In the genomic region with DNA sequence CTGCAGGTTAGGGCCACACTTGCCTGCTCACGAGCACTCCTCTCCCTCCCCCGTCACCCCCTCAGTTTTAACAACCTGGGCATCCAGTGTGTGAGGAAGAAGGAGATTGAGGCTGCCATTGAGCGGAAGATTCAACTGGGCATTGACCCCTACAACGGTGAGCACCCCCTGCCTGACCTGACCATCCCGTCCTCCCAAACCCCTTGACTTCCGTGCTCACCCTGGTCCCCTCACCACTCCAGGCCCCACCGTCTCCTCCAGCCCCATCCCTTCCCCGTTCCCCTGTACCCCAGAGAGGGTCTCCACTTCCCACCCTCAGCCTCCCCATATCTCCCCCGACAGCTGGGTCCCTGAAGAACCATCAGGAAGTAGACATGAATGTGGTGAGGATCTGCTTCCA, we compare ENCODE assay signal across 23 cellular contexts. TPM values are rescaled to one million over a fixed set of nuclear protein-coding genes. Genes with fewer than 3 reads are reported as not detected.
DNase-seq lines count a peak whose midpoint lies in the region; ATAC-seq, FAIRE-seq and TF ChIP-seq lines count a peak whose summit lies in the region.
"Had no signal": no experiment of that assay in that cellular context is flagged by ENCODE, and none has a peak within 500 bp of the region (broad histone marks: within the 10 kb centered on the region; RNA-seq: fewer than 3 reads in every experiment).

No MANE protein-coding gene starts in this region.

- H3K4me2 ChIP-seq in H1 (ENCODE audit: insufficient read depth in 1 of 2, low read depth in 2 of 2, low read length in 2 of 2) (no peak overlapping the region), neural progenitor cell (no peak overlapping the region)
- H3K4me2 ChIP-seq: BLaER1 had no signal

- CTCF ChIA-PET in H1 (lab: Charles Lee; ENCODE audit: partially characterized antibody) = interaction anchor here (1.7 kb wide), 1 partner anchor 34 kb away, joined by 4 read pairs; no protein-coding TSS in a partner anchor

- no peak overlapping the region for H2BK20ac ChIP-seq in H1 (ENCODE audit: low read length)

- WGBS in H1 (ENCODE audit: extremely low coverage in 1 of 2, insufficient coverage in 1 of 2, insufficient read length in 1 of 2, insufficient replicate concordance in 2 of 2, low coverage in 1 of 2, low lambda C conversion rate in 2 of 2, missing lambda C conversion rate in 1 of 2), 2 experiments = 88% methylated on average over 8 of the region's 9 CpGs; no CpG with 5 or more reads in 1 of the 2 experiments
- WGBS in small intestine, 3 donors = 93 to 95% (median 94%) methylated on average over 9 of the region's 9 CpGs

- TF ChIP-seq CTCF in H1 (IDR thresholded peaks at IDR 0.05; ENCODE audit: control extremely low read depth in 1 of 3, insufficient read depth in 1 of 3, low read depth in 1 of 3, low read length in 3 of 3) (no peak), neural progenitor cell (IDR thresholded peaks at IDR 0.05) (no peak)

- no peaks in the 10 kb centered on the region for H3K4me1 ChIP-seq in H1 (replicated peaks in 1 of 4; ENCODE audit: control insufficient read depth in 3 of 4, insufficient read depth in 4 of 4, low read length in 3 of 4)
- H3K4me1 ChIP-seq in neural progenitor cell = no peaks in the 10 kb centered on the region
- no peaks in the 10 kb centered on the region for H3K4me1 ChIP-seq in small intestine (ENCODE audit: control insufficient read depth in 2 of 2, insufficient read depth in 1 of 2, low read depth in 1 of 2, low read length in 1 of 2)
- H3K4me1 ChIP-seq: Caco-2, HAP-1 had no signal

- H2AK5ac ChIP-seq in H1 (ENCODE audit: low read depth, low read length) = no peak overlapping the region

- no peak overlapping the region for H2BK12ac ChIP-seq in H1 (ENCODE audit: low read depth, low read length)

- POLR2A ChIA-PET in H1 (lab: Charles Lee; ENCODE audit: partially characterized antibody) = no interaction called here

- no peaks in the 10 kb centered on the region for H3K27me3 ChIP-seq in H1 (replicated peaks in 1 of 4; ENCODE audit: control insufficient read depth in 3 of 4, extremely low read depth in 1 of 4, insufficient read depth in 3 of 4, low read length in 3 of 4)
- no peaks in the 10 kb centered on the region for H3K27me3 ChIP-seq in neural progenitor cell
- no peaks in the 10 kb centered on the region for H3K27me3 ChIP-seq in small intestine (ENCODE audit: control insufficient read depth in 2 of 2, insufficient read depth in 2 of 2, low read length in 2 of 2)
- H3K27me3 ChIP-seq: BLaER1 had no signal

- H4K20me1 ChIP-seq in H1 (replicated peaks in 1 of 2; ENCODE audit: control insufficient read depth in 1 of 2, insufficient read depth in 2 of 2, low read length in 2 of 2) (no peaks in the 10 kb centered on the region), neural progenitor cell (ENCODE audit: low read depth) (no peaks in the 10 kb centered on the region)
- H4K20me1 ChIP-seq: BLaER1 had no signal

- H3K4me3 Mint-ChIP-seq in T-helper 17 cell (peak overlapping the region; percentile 49), neural progenitor cell (no peak overlapping the region)
- H3K4me3 Mint-ChIP-seq: B cell; CD4-positive, CD25-positive, alpha-beta regulatory T cell; CD8-positive, alpha-beta T cell; HFFc6 had no signal

- no peak overlapping the region for H2BK120ac ChIP-seq in H1 (replicated peaks; ENCODE audit: low read depth, low read length)

- no peaks in the 10 kb centered on the region for H3K23me2 ChIP-seq in H1 (ENCODE audit: low read depth, low read length)

- H3K23ac ChIP-seq in H1 (ENCODE audit: insufficient read length) = no peak overlapping the region

- no peak overlapping the region for H3K14ac ChIP-seq in H1 (ENCODE audit: insufficient read length)

- H3K9me3 Mint-ChIP-seq in neural progenitor cell = no peaks in the 10 kb centered on the region
- H3K9me3 Mint-ChIP-seq: CD4-positive, CD25-positive, alpha-beta regulatory T cell; CD8-positive, alpha-beta T cell; HFFc6 had no signal

- H3K79me1 ChIP-seq in H1 (ENCODE audit: low read depth, low read length) = no peaks in the 10 kb centered on the region

- no peak overlapping the region for H2BK5ac ChIP-seq in H1 (ENCODE audit: low read depth, low read length)

- no peak for ATAC-seq in T-helper 17 cell
- ATAC-seq: CD8-positive, alpha-beta T cell had no signal

- DNase-seq in T-helper 17 cell (no peak), H1 (ENCODE audit: low read depth in 1 of 2, low spot score in 2 of 2) (no peak), neural progenitor cell (ENCODE audit: low spot score) (no peak), small intestine (no peak), NCI-H2171 (lab: John Stamatoyannopoulos, UW) (no peak), H54 (ENCODE audit: insufficient read length, low spot score) (no peak)
- DNase-seq: Caco-2; CD4-positive, CD25-positive, alpha-beta regulatory T cell; CD8-positive, alpha-beta T cell; DMS153; DND-41; GDM1; HFFc6 had no signal

- H3K27ac Mint-ChIP-seq in T-helper 17 cell (peak overlapping the region; percentile 87), neural progenitor cell (peak overlapping the region; percentile 66)
- H3K27ac Mint-ChIP-seq: B cell; CD4-positive, CD25-positive, alpha-beta regulatory T cell; CD8-positive, alpha-beta T cell; HFFc6 had no signal

- H3K9ac ChIP-seq in H1 (replicated peaks in 1 of 4; ENCODE audit: extremely low read depth in 1 of 4, low read depth in 3 of 4, low read length in 3 of 4) = no peak overlapping the region
- no peak overlapping the region for H3K9ac ChIP-seq in neural progenitor cell
- H3K9ac ChIP-seq: BLaER1 had no signal

- H3K9me3 ChIP-seq in T-helper 17 cell (ENCODE audit: control insufficient read depth, low read length, poor library complexity, severe bottlenecking) (no peaks in the 10 kb centered on the region), H1 (ENCODE audit: insufficient read depth in 2 of 2, low read depth in 1 of 2, low read length in 1 of 2) (no peaks in the 10 kb centered on the region), neural progenitor cell (ENCODE audit: low read depth) (no peaks in the 10 kb centered on the region), small intestine (ENCODE audit: control insufficient read depth, low read depth) (no peaks in the 10 kb centered on the region)
- H3K9me3 ChIP-seq: BLaER1, Caco-2, HAP-1 had no signal

- no peak overlapping the region for H3K56ac ChIP-seq in H1 (replicated peaks; ENCODE audit: insufficient read length, low read depth, low read length)

- H3K27ac ChIP-seq in H1 (ENCODE audit: low read depth, low read length) (no peak overlapping the region), neural progenitor cell (no peak overlapping the region), small intestine (ENCODE audit: low read depth in 1 of 2, low read length in 1 of 2) (no peak overlapping the region)
- H3K27ac ChIP-seq: 22Rv1, BLaER1, C4-2B had no signal

- H2BK15ac ChIP-seq in H1 (ENCODE audit: low read length) = no peak overlapping the region

- TF ChIP-seq POLR2A in H1 (IDR thresholded peaks at IDR 0.05; ENCODE audit: control extremely low read depth in 1 of 2, low read depth in 2 of 2, low read length in 2 of 2) = no peak
- no peak for TF ChIP-seq POLR2A in H54 (IDR thresholded peaks at IDR 0.05; ENCODE audit: low read depth, low read length)

- H3K4ac ChIP-seq in H1 (replicated peaks; ENCODE audit: insufficient read length, low read depth, low read length) = no peak overlapping the region

- H3K4me1 Mint-ChIP-seq in T-helper 17 cell (peaks cover 3% of the 10 kb centered on the region), neural progenitor cell (no peaks in the 10 kb centered on the region)

- no peak overlapping the region for H2AFZ ChIP-seq in H1 (ENCODE audit: low read length)
- no peak overlapping the region for H2AFZ ChIP-seq in neural progenitor cell (replicated peaks)

- no peaks in the 10 kb centered on the region for H3K27me3 Mint-ChIP-seq in T-helper 17 cell
- peaks cover 10% of the 10 kb centered on the region for H3K27me3 Mint-ChIP-seq in neural progenitor cell (ENCODE audit: insufficient read depth, low read depth)
- H3K27me3 Mint-ChIP-seq: B cell; CD4-positive, CD25-positive, alpha-beta regulatory T cell had no signal

- TF ChIP-seq RAD21 in H1 (IDR thresholded peaks at IDR 0.05 in 1 of 2, conservative IDR thresholded peaks at IDR 0.05 in 1 of 2; ENCODE audit: low read depth in 2 of 2, low read length in 2 of 2) = no peak

- TF ChIP-seq EP300 in H1 (IDR thresholded peaks at IDR 0.05; ENCODE audit: borderline replicate concordance in 1 of 2, low read depth in 2 of 2, low read length in 2 of 2) = no peak

- H3F3A ChIP-seq in neural progenitor cell (ENCODE audit: low read depth) = no peaks in the 10 kb centered on the region

- FAIRE-seq in H1 (lab: Jason Lieb, UNC) (no peak), small intestine (lab: Jason Lieb, UNC) (no peak), H54 (lab: Jason Lieb, UNC) (no peak)
- FAIRE-seq: A204.1, GM12891, GM18507 had no signal

- no peak overlapping the region for H4K91ac ChIP-seq in H1 (replicated peaks; ENCODE audit: insufficient read length, low read length)

- H3K36me3 Mint-ChIP-seq in T-helper 17 cell (ENCODE audit: low read depth) = no peaks in the 10 kb centered on the region
- no peaks in the 10 kb centered on the region for H3K36me3 Mint-ChIP-seq in neural progenitor cell

- no peaks in the 10 kb centered on the region for H3K79me2 ChIP-seq in H1 (ENCODE audit: control insufficient read depth in 1 of 2, insufficient read depth in 2 of 2, low read length in 2 of 2)
- no peaks in the 10 kb centered on the region for H3K79me2 ChIP-seq in neural progenitor cell (ENCODE audit: low read depth)

- H3K36me3 ChIP-seq in H1 (ENCODE audit: control insufficient read depth in 2 of 4, insufficient read depth in 4 of 4, low read length in 3 of 4) = no peaks in the 10 kb centered on the region; a peak in 2 of 8 replicates
- no peaks in the 10 kb centered on the region for H3K36me3 ChIP-seq in neural progenitor cell
- H3K36me3 ChIP-seq in small intestine (ENCODE audit: control insufficient read depth in 2 of 2, insufficient read depth in 2 of 2, low read length in 2 of 2) = peaks cover 6 to 11% of the 10 kb centered on the region in 2 donors
- H3K36me3 ChIP-seq: HAP-1 had no signal

- H3K18ac ChIP-seq in H1 (ENCODE audit: extremely low read depth, low read length) = no peak overlapping the region

- no peak overlapping the region for H4K5ac ChIP-seq in H1 (ENCODE audit: insufficient read length, low read depth, low read length)

- H4K8ac ChIP-seq in H1 (ENCODE audit: extremely low read depth, insufficient read depth, low read length) = peak overlapping the region; percentile 25; the same call in 1 of the 2 replicates

- H3K4me3 ChIP-seq in H1 (ENCODE audit: extremely low read depth in 1 of 4, insufficient read depth in 2 of 4, low read depth in 3 of 4, low read length in 4 of 4) = no peak overlapping the region
- no peak overlapping the region for H3K4me3 ChIP-seq in neural progenitor cell
- no peak overlapping the region for H3K4me3 ChIP-seq in small intestine (ENCODE audit: low read depth in 1 of 2, low read length in 2 of 2)
- H3K4me3 ChIP-seq: BLaER1, HAP-1 had no signal

RNA-seq across cellular contexts. Expression of a gene that starts 13.6 kb away (rescaled TPM):
- total RNA-seq in T-helper 17 cell (100 to 1,000 TPM; 153 to 163 TPM), neural progenitor cell (ENCODE audit: low replicate concordance) (57.0 and 97.1 TPM in 2 replicates)
- 63.4 and 71.7 TPM in 2 replicates for total RNA-seq in H1 (2021; fragmentation: NEBNext Ultra II Directional; extraction: Animal tissue kit (Norgen Biotek cat#: 25700))
- polyA plus RNA-seq in H1 (2011; rRNA removed) (22.3 and 25.8 TPM in 2 replicates), small intestine (100 to 1,000 TPM in 1 of 3 donors, 10 to 100 TPM in 2; 55.3 to 117 (median 83.5) TPM)
- polyA plus RNA-seq in H1 (2011; cell fraction: cytosol; rRNA removed) = 30.1 TPM
- 143 TPM for polyA plus RNA-seq in H1 (2011; cell fraction: nucleus; rRNA removed)
- 60.4 to 106 TPM (median 89.9 TPM) in 4 replicates for polyA plus RNA-seq in H1 (2012, experiment 1 of 2)
- polyA plus RNA-seq in H1 (2012, experiment 2 of 2) = 21.3 TPM
- polyA plus RNA-seq in H1 (2013, experiment 1 of 2) = 35.8 TPM
- polyA plus RNA-seq in H1 (2013, experiment 2 of 2) = 31.6 TPM
- 16.3 and 26.5 TPM in 2 replicates for polyA minus RNA-seq in H1 (2011; rRNA and poly(A)+ RNA removed)
- polyA minus RNA-seq in H1 (2011; cell fraction: cytosol; rRNA and poly(A)+ RNA removed) = 14.7 TPM
- 41.7 TPM for polyA minus RNA-seq in H1 (2011; cell fraction: nucleus; rRNA and poly(A)+ RNA removed)

RNA-seq across cellular contexts. Expression of a gene that starts 24.0 kb away (rescaled TPM):
- 100 to 1,000 TPM; 128 to 136 TPM for total RNA-seq in T-helper 17 cell
- total RNA-seq in H1 (2021; fragmentation: NEBNext Ultra II Directional; extraction: Animal tissue kit (Norgen Biotek cat#: 25700)) = 12.5 and 13.1 TPM in 2 replicates
- polyA plus RNA-seq in H1 (2011; rRNA removed) = 10.0 and 12.6 TPM in 2 replicates
- 9.7 TPM for polyA plus RNA-seq in H1 (2011; cell fraction: cytosol; rRNA removed)
- 13.6 TPM for polyA plus RNA-seq in H1 (2011; cell fraction: nucleus; rRNA removed)
- 8.9 to 13.6 TPM (median 12.7 TPM) in 4 replicates for polyA plus RNA-seq in H1 (2012, experiment 1 of 2)
- 10.1 TPM for polyA plus RNA-seq in H1 (2012, experiment 2 of 2)
- 7.2 TPM for polyA plus RNA-seq in H1 (2013, experiment 1 of 2)
- polyA plus RNA-seq in H1 (2013, experiment 2 of 2) = 6.2 TPM
- 3.8 and 6.1 TPM in 2 replicates for polyA minus RNA-seq in H1 (2011; rRNA and poly(A)+ RNA removed)
- polyA minus RNA-seq in H1 (2011; cell fraction: cytosol; rRNA and poly(A)+ RNA removed) = 9.6 TPM
- 5.9 TPM for polyA minus RNA-seq in H1 (2011; cell fraction: nucleus; rRNA and poly(A)+ RNA removed)
- 0.43 and 5.9 TPM in 2 replicates for total RNA-seq in neural progenitor cell (ENCODE audit: low replicate concordance)
- 10 to 100 TPM; 11.6 to 41.3 (median 23.7) TPM for polyA plus RNA-seq in small intestine

RNA-seq across cellular contexts. Expression of a gene that starts 51.0 kb away (rescaled TPM):
- total RNA-seq in T-helper 17 cell = 1 to 10 TPM; 3.4 to 3.5 TPM
- 6.8 and 7.5 TPM in 2 replicates for total RNA-seq in H1 (2021; fragmentation: NEBNext Ultra II Directional; extraction: Animal tissue kit (Norgen Biotek cat#: 25700))
- polyA plus RNA-seq in H1 (2011; rRNA removed) = 2.7 and 6.4 TPM in 2 replicates
- polyA plus RNA-seq in H1 (2011; cell fraction: cytosol; rRNA removed) = 2.3 TPM
- polyA plus RNA-seq in H1 (2011; cell fraction: nucleus; rRNA removed) = 6.4 TPM
- 3.2 to 8.2 TPM (median 7.6 TPM) in 4 replicates for polyA plus RNA-seq in H1 (2012, experiment 1 of 2)
- 7.1 TPM for polyA plus RNA-seq in H1 (2012, experiment 2 of 2)
- polyA plus RNA-seq in H1 (2013, experiment 1 of 2) = 6.4 TPM
- polyA plus RNA-seq in H1 (2013, experiment 2 of 2) = 6.2 TPM
- polyA minus RNA-seq in H1 (2011; rRNA and poly(A)+ RNA removed) = 1.1 TPM in 2 replicates
- 7.6 TPM for polyA minus RNA-seq in H1 (2011; cell fraction: cytosol; rRNA and poly(A)+ RNA removed)
- 8.8 TPM for polyA minus RNA-seq in H1 (2011; cell fraction: nucleus; rRNA and poly(A)+ RNA removed)
- 0.53 TPM in 1 of 2 replicates, not detected in the other for total RNA-seq in neural progenitor cell (ENCODE audit: low replicate concordance)
- polyA plus RNA-seq in small intestine = 10 to 100 TPM in 1 of 3 donors, 1 to 10 TPM in 2; 4.7 to 10.3 (median 8.6) TPM
- total RNA-seq: H4 had no signal
- polyA plus RNA-seq: AG04450 had no signal

RNA-seq across cellular contexts. Expression of a gene that starts 53.8 kb away (rescaled TPM):
- total RNA-seq in T-helper 17 cell (1 to 10 TPM; 8.8 TPM), neural progenitor cell (ENCODE audit: low replicate concordance) (7.3 and 32.6 TPM in 2 replicates)
- 48.0 and 48.5 TPM in 2 replicates for total RNA-seq in H1 (2021; fragmentation: NEBNext Ultra II Directional; extraction: Animal tissue kit (Norgen Biotek cat#: 25700))
- polyA plus RNA-seq in H1 (2011; rRNA removed) (91.6 and 113 TPM in 2 replicates), small intestine (10 to 100 TPM; 33.2 to 49.7 (median 37.6) TPM)
- 68.0 TPM for polyA plus RNA-seq in H1 (2011; cell fraction: cytosol; rRNA removed)
- polyA plus RNA-seq in H1 (2011; cell fraction: nucleus; rRNA removed) = 71.1 TPM
- 40.4 to 54.4 TPM (median 47.9 TPM) in 4 replicates for polyA plus RNA-seq in H1 (2012, experiment 1 of 2)
- polyA plus RNA-seq in H1 (2012, experiment 2 of 2) = 86.0 TPM
- 32.3 TPM for polyA plus RNA-seq in H1 (2013, experiment 1 of 2)
- polyA plus RNA-seq in H1 (2013, experiment 2 of 2) = 33.2 TPM
- polyA minus RNA-seq in H1 (2011; rRNA and poly(A)+ RNA removed) = 18.7 and 22.3 TPM in 2 replicates
- 29.5 TPM for polyA minus RNA-seq in H1 (2011; cell fraction: cytosol; rRNA and poly(A)+ RNA removed)
- 26.8 TPM for polyA minus RNA-seq in H1 (2011; cell fraction: nucleus; rRNA and poly(A)+ RNA removed)
